ENCODE assay signal across 23 cellular contexts in genomic region chr2:19158899-19159298, GRCh38.
DNase-seq lines count a peak whose midpoint lies in the region; ATAC-seq, FAIRE-seq and TF ChIP-seq lines count a peak whose summit lies in the region.
"Had no signal": no experiment of that assay in that cellular context is flagged by ENCODE, and none has a peak within 500 bp of the region (broad histone marks: within the 10 kb centered on the region; RNA-seq: fewer than 3 reads in every experiment).

No MANE protein-coding gene starts in this region.

- H3K27me3 ChIP-seq in SK-N-SH (ENCODE audit: insufficient read depth) = no peaks in the 10 kb centered on the region

- H3K4me3 ChIP-seq in SK-N-SH (ENCODE audit: low read depth in 2 of 2, low read length in 1 of 2) = no peak overlapping the region
- no peak overlapping the region for H3K4me3 ChIP-seq in skeletal muscle cell (ENCODE audit: low read depth, low read length)
- H3K4me3 ChIP-seq in kidney (ENCODE audit: low read length in 2 of 2) = no peak overlapping the region
- H3K4me3 ChIP-seq: GM12878, PC-9 had no signal

- H3K4me1 Mint-ChIP-seq in activated CD4-positive, alpha-beta T cell treated with anti-CD3 and anti-CD28 coated beads for 36 hours = no peaks in the 10 kb centered on the region

- CTCF ChIA-PET in SK-N-SH (lab: Yijun Ruan, JAX) = interaction anchor here (1.1 kb wide), 1 partner anchor 10 kb away, joined by 3 read pairs; no protein-coding TSS in a partner anchor
- CTCF ChIA-PET in activated CD4-positive, alpha-beta T cell treated with anti-CD3 and anti-CD28 coated beads for 36 hours (lab: Charles Lee) = no interaction called here

- no peak overlapping the region for H3K9ac ChIP-seq in SK-N-SH
- H3K9ac ChIP-seq in kidney (ENCODE audit: low read length in 2 of 2) = no peak overlapping the region

- H3K79me2 ChIP-seq in SK-N-SH (ENCODE audit: insufficient read depth) = no peaks in the 10 kb centered on the region

- H3K9me2 ChIP-seq in SK-N-SH = no peaks in the 10 kb centered on the region

- H3K4me2 ChIP-seq in SK-N-SH = no peak overlapping the region
- H3K4me2 ChIP-seq: PC-9 had no signal

- H3K9me3 Mint-ChIP-seq in activated CD4-positive, alpha-beta T cell treated with anti-CD3 and anti-CD28 coated beads for 36 hours (ENCODE audit: low read depth) = peaks cover 14% of the 10 kb centered on the region

- no peak for FAIRE-seq in kidney (lab: Jason Lieb, UNC)
- FAIRE-seq: GM12878 had no signal

- H3K27ac ChIP-seq in SK-N-SH (ENCODE audit: low read depth in 2 of 2, low read length in 1 of 2) (peak overlapping the region in 1 of 2 experiments; percentile 64; a peak in 1 of 4 replicates), kidney (ENCODE audit: low read depth in 2 of 2, low read length in 2 of 2) (no peak overlapping the region)
- H3K27ac ChIP-seq: PC-9, RWPE1 had no signal

- intact Hi-C loops in activated CD4-positive, alpha-beta T cell treated with anti-CD3 and anti-CD28 coated beads for 36 hours (cut with DNase I, micrococcal nuclease) = no loop called here
- intact Hi-C loops in kidney (cut with DNase I) = no loop called here

- no peak overlapping the region for H3K4me3 Mint-ChIP-seq in activated CD4-positive, alpha-beta T cell treated with anti-CD3 and anti-CD28 coated beads for 36 hours
- H3K4me3 Mint-ChIP-seq: CD8-positive, alpha-beta T cell; H9; HFFc6 had no signal

- peak overlapping the region; percentile 4; the same call in 1 of the 2 replicates for H2AFZ ChIP-seq in SK-N-SH (ENCODE audit: low read depth)
- H2AFZ ChIP-seq: PC-9 had no signal

- TF ChIP-seq EP300 in SK-N-SH (IDR thresholded peaks at IDR 0.05; ENCODE audit: borderline replicate concordance in 1 of 2, low read depth in 1 of 2, low read length in 1 of 2) = peak in 1 of 2 experiments; percentile 93; a peak in 2 of 4 replicates

- DNase-seq in NCI-H2171 treated with DMSO at 0.1 percent for 48 hours (lab: John Stamatoyannopoulos, UW) (peak; percentile 16), NCI-H2171 (lab: John Stamatoyannopoulos, UW) (no peak), M059J (ENCODE audit: low read depth) (peak; percentile 21), SK-N-SH (peak; percentile 71), skeletal muscle cell (ENCODE audit: low read depth) (peak; percentile 20), kidney (no peak)
- no peak for DNase-seq in activated CD4-positive, alpha-beta T cell treated with anti-CD3 and anti-CD28 coated beads for 36 hours
- DNase-seq: 8988T; C1 segment of cervical spinal cord; CD8-positive, alpha-beta T cell; H9; HFFc6; KG1; NCI-H1092 treated with DMSO at 0.1 percent for 48 hours; NCI-H1436 treated with DMSO at 0.1 percent for 48 hours; NCI-H1930; NCI-H226; NCI-H510A treated with DMSO at 0.1 percent for 48 hours; PC-9; SHP77 treated with DMSO at 0.1 percent for 48 hours had no signal

- H4K20me1 ChIP-seq in SK-N-SH (ENCODE audit: insufficient read depth) = no peaks in the 10 kb centered on the region

- WGBS in SK-N-SH (ENCODE audit: low lambda C conversion rate) = 24% methylated on average over 4 of the region's 4 CpGs

- peaks cover 5 to 13% of the 10 kb centered on the region in 2 experiments; a peak in 2 of 4 replicates for H3K4me1 ChIP-seq in SK-N-SH (ENCODE audit: control insufficient read depth in 1 of 2, insufficient read depth in 2 of 2, low read depth in 1 of 2, low read length in 1 of 2)
- H3K4me1 ChIP-seq in kidney (ENCODE audit: control insufficient read depth in 1 of 2, insufficient read depth in 1 of 2, low read depth in 1 of 2, low read length in 2 of 2) = no peaks in the 10 kb centered on the region

- H3K27me3 Mint-ChIP-seq in activated CD4-positive, alpha-beta T cell treated with anti-CD3 and anti-CD28 coated beads for 36 hours = no peaks in the 10 kb centered on the region

- TF ChIP-seq CTCF in SK-N-SH (IDR thresholded peaks at IDR 0.05) = no peak
- no peak for TF ChIP-seq CTCF in kidney (IDR thresholded peaks at IDR 0.05; ENCODE audit: borderline replicate concordance, extremely low read depth, insufficient read depth)

- no peaks in the 10 kb centered on the region for H3K36me3 Mint-ChIP-seq in activated CD4-positive, alpha-beta T cell treated with anti-CD3 and anti-CD28 coated beads for 36 hours (ENCODE audit: low read depth)
- H3K36me3 Mint-ChIP-seq: CD8-positive, alpha-beta T cell had no signal

- H3K27ac Mint-ChIP-seq in activated CD4-positive, alpha-beta T cell treated with anti-CD3 and anti-CD28 coated beads for 36 hours = no peak overlapping the region
- H3K27ac Mint-ChIP-seq: CD8-positive, alpha-beta T cell; H9; HFFc6 had no signal

- H3F3A ChIP-seq in SK-N-SH (replicated peaks; ENCODE audit: insufficient read depth) = no peaks in the 10 kb centered on the region

- POLR2A ChIA-PET in SK-N-SH (lab: Yijun Ruan, JAX) = no interaction called here
- POLR2A ChIA-PET in activated CD4-positive, alpha-beta T cell treated with anti-CD3 and anti-CD28 coated beads for 36 hours (lab: Charles Lee) = no interaction called here

- H3K9me3 ChIP-seq in SK-N-SH = peaks cover 8% of the 10 kb centered on the region; the same call in 1 of the 2 replicates
- peaks cover 4 to 6% of the 10 kb centered on the region in 2 donors for H3K9me3 ChIP-seq in kidney (ENCODE audit: control insufficient read depth in 1 of 2, low read length in 2 of 2)

- H3K36me3 ChIP-seq in SK-N-SH (replicated peaks in 1 of 2; ENCODE audit: control insufficient read depth in 1 of 2, insufficient read depth in 2 of 2, low read length in 1 of 2) = no peaks in the 10 kb centered on the region
- H3K36me3 ChIP-seq in kidney (ENCODE audit: control insufficient read depth in 1 of 2, insufficient read depth in 2 of 2, low read length in 2 of 2) = no peaks in the 10 kb centered on the region

- no peak for ATAC-seq in activated CD4-positive, alpha-beta T cell treated with anti-CD3 and anti-CD28 coated beads for 36 hours
- ATAC-seq in GM21515 (IDR thresholded peaks at IDR 0.05; ENCODE audit: unreplicated experiment) = no peak
- ATAC-seq: CD8-positive, alpha-beta T cell; GM12878 had no signal

- TF ChIP-seq RAD21 in SK-N-SH (IDR thresholded peaks at IDR 0.05; ENCODE audit: low read length) = no peak; the same call in 1 of the 2 replicates

TF ChIP-seq in SK-N-SH, 30 proteins besides CTCF, POLR2A, EP300 and RAD21 (continues in another document):
- TF ChIP-seq GATA2 (CRISPR knock-in tag; IDR thresholded peaks at IDR 0.05) (peak; percentile 88), MAX (IDR thresholded peaks at IDR 0.05; ENCODE audit: low read depth) (no peak), FOXJ3 (CRISPR knock-in tag; IDR thresholded peaks at IDR 0.05) (peak; percentile 51), TAF1 (IDR thresholded peaks at IDR 0.05; ENCODE audit: borderline replicate concordance, low read depth, low read length) (no peak), USF1 (IDR thresholded peaks at IDR 0.05; ENCODE audit: borderline replicate concordance, low read depth) (no peak), TCF12 (IDR thresholded peaks at IDR 0.05) (peak; percentile 72; the same call in 1 of the 2 replicates), MXI1 (IDR thresholded peaks at IDR 0.05; ENCODE audit: low read depth, low read length) (peak; percentile 45; the same call in 1 of the 2 replicates), POLR2AphosphoS5 (IDR thresholded peaks at IDR 0.05; ENCODE audit: low read depth, low read length) (peak; percentile 47; the same call in 1 of the 2 replicates), YY1 (IDR thresholded peaks at IDR 0.05; ENCODE audit: low read depth) (no peak), ELF1 (IDR thresholded peaks at IDR 0.05) (no peak), TEAD4 (IDR thresholded peaks at IDR 0.05; ENCODE audit: borderline replicate concordance, insufficient read depth) (peak; percentile 29; the same call in 1 of the 2 replicates), PBX3 (IDR thresholded peaks at IDR 0.05) (no peak), CHD2 (IDR thresholded peaks at IDR 0.05; ENCODE audit: low read length, partially characterized antibody) (peak; percentile 77), USF2 (IDR thresholded peaks at IDR 0.05; ENCODE audit: borderline replicate concordance, low read depth, low read length) (no peak), NFIC (IDR thresholded peaks at IDR 0.05; ENCODE audit: borderline replicate concordance) (no peak), FOSL2 (IDR thresholded peaks at IDR 0.05; ENCODE audit: borderline replicate concordance, low read depth) (no peak)

Comparison
In these comparisons a context has a peak if more than half of its experiments do, and no peak if none do; other contexts are left out.
1. DNase-seq: peak in NCI-H2171 treated with DMSO at 0.1 percent for 48 hours (single experiment), M059J (single experiment), SK-N-SH (single experiment) and skeletal muscle cell (single experiment); none in NCI-H2171 (single experiment), activated CD4-positive, alpha-beta T cell treated with anti-CD3 and anti-CD28 coated beads for 36 hours (single experiment) and kidney (single experiment).